In genomic region chr1:230658103-230658502, GRCh38 we compare ENCODE assay signal across 3 cellular contexts. TPM values are rescaled to one million over a fixed set of nuclear protein-coding genes. Genes with fewer than 3 reads are reported as not detected.
"Had no signal": no experiment of that assay in that cellular context is flagged by ENCODE, and none has a peak within 500 bp of the region (broad histone marks: within the 10 kb centered on the region; RNA-seq: fewer than 3 reads in every experiment).

No MANE protein-coding gene starts in this region.

RNA-seq across cellular contexts. Expression of gene AGT, which starts 55.8 kb away (rescaled TPM):
- total RNA-seq: naive thymus-derived CD4-positive, alpha-beta T cell; natural killer cell; pulmonary artery endothelial cell had no signal
